27 cellular contexts compared by ENCODE assay signal in the genomic region with DNA sequence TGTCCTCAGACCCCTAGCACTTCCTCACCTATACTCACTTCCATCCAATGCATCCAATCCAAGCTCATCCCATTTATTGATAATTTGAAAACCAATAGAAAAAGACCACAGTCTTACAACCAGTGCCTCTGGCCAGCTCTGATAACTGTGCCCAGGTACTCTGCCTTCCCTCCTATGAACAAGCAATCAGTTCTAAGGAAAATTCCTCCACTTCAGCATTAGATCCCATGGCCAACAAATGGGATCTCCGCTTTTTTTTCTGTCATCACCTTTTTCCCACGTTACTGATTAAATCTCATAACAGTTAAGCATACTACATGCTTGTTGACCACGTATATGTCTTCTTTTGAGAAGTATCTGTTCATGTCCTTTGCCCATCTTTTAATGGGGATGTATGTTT.
"Had no signal": no experiment of that assay in that cellular context is flagged by ENCODE, and none has a peak within 500 bp of the region (broad histone marks: within the 10 kb centered on the region; RNA-seq: fewer than 3 reads in every experiment).

No MANE protein-coding gene starts in this region.

- H3K4me3 Mint-ChIP-seq: stimulated activated effector memory CD8-positive, alpha-beta T cell treated with anti-CD3 and anti-CD28 coated beads, Interleukin-12 subunit alpha, Interleukin-12 subunit beta, amount 100 ng/mL, for 72 hours; stimulated activated memory B cell treated with anti-CD40 and anti-IgM and Interleukin-4, amounts not matched to agents 10 μg/mL and 1 μg/mL and 100 μg/mL, for 72 hours; stimulated activated naive B cell treated with anti-CD40 and anti-IgM and Interleukin-4, amounts not matched to agents 10 μg/mL and 1 μg/mL and 100 μg/mL, for 72 hours; stimulated activated naive CD8-positive, alpha-beta T cell treated with anti-CD3 and anti-CD28 coated beads, Interleukin-15, amount 100 ng/mL, for 72 hours; stimulated activated naive CD8-positive, alpha-beta T cell treated with anti-CD3 and anti-CD28 coated beads, Interleukin-15, Interleukin-2, amounts not matched to agents 100 ng/mL and 50 ng/mL, for 24 hours; type B pancreatic cell had no signal

- H3K9me3 Mint-ChIP-seq: stimulated activated effector memory CD8-positive, alpha-beta T cell treated with anti-CD3 and anti-CD28 coated beads, Interleukin-12 subunit alpha, Interleukin-12 subunit beta, amount 100 ng/mL, for 72 hours; stimulated activated memory B cell treated with anti-CD40 and anti-IgM and Interleukin-4, amounts not matched to agents 10 μg/mL and 1 μg/mL and 100 μg/mL, for 72 hours; stimulated activated naive B cell treated with anti-CD40 and anti-IgM and Interleukin-4, amounts not matched to agents 10 μg/mL and 1 μg/mL and 100 μg/mL, for 72 hours; stimulated activated naive CD8-positive, alpha-beta T cell treated with anti-CD3 and anti-CD28 coated beads, Interleukin-15, amount 100 ng/mL, for 72 hours; stimulated activated naive CD8-positive, alpha-beta T cell treated with anti-CD3 and anti-CD28 coated beads, Interleukin-15, Interleukin-2, amounts not matched to agents 100 ng/mL and 50 ng/mL, for 24 hours; type B pancreatic cell had no signal

- H3K27me3 Mint-ChIP-seq: stimulated activated naive CD8-positive, alpha-beta T cell treated with anti-CD3 and anti-CD28 coated beads, Interleukin-15, amount 100 ng/mL, for 72 hours; stimulated activated naive CD8-positive, alpha-beta T cell treated with anti-CD3 and anti-CD28 coated beads, Interleukin-15, Interleukin-2, amounts not matched to agents 100 ng/mL and 50 ng/mL, for 24 hours had no signal

- H3K27ac Mint-ChIP-seq: stimulated activated effector memory CD8-positive, alpha-beta T cell treated with anti-CD3 and anti-CD28 coated beads, Interleukin-12 subunit alpha, Interleukin-12 subunit beta, amount 100 ng/mL, for 72 hours; stimulated activated memory B cell treated with anti-CD40 and anti-IgM and Interleukin-4, amounts not matched to agents 10 μg/mL and 1 μg/mL and 100 μg/mL, for 72 hours; stimulated activated naive B cell treated with anti-CD40 and anti-IgM and Interleukin-4, amounts not matched to agents 10 μg/mL and 1 μg/mL and 100 μg/mL, for 72 hours; stimulated activated naive CD8-positive, alpha-beta T cell treated with anti-CD3 and anti-CD28 coated beads, Interleukin-15, amount 100 ng/mL, for 72 hours; stimulated activated naive CD8-positive, alpha-beta T cell treated with anti-CD3 and anti-CD28 coated beads, Interleukin-15, Interleukin-2, amounts not matched to agents 100 ng/mL and 50 ng/mL, for 24 hours; type B pancreatic cell had no signal

- H3K4me1 Mint-ChIP-seq: stimulated activated memory B cell treated with anti-CD40 and anti-IgM and Interleukin-4, amounts not matched to agents 10 μg/mL and 1 μg/mL and 100 μg/mL, for 72 hours had no signal

- H3K4me3 ChIP-seq: stomach, suprapubic skin, testis, thoracic aorta, thyroid gland, tibial artery, tibial nerve, transverse colon, upper lobe of left lung, upper lobe of right lung, uterus, vagina had no signal

- H3K36me3 ChIP-seq: stomach, suprapubic skin, thoracic aorta, thyroid gland, tibial artery, tibial nerve, transverse colon, upper lobe of left lung, upper lobe of right lung, uterus, vagina had no signal

- H3K27me3 ChIP-seq: stomach, suprapubic skin, testis, thyroid gland, tibial artery, tibial nerve, transverse colon, upper lobe of left lung, upper lobe of right lung, uterus, vagina had no signal

- DNase-seq: stimulated activated CD4-positive, alpha-beta T cell treated with anti-CD3 and anti-CD28 coated beads, Interleukin-2, amount 100 ng/mL, for 48 hours; stimulated activated CD4-positive, alpha-beta T cell treated with anti-CD3 and anti-CD28 coated beads, Interleukin-4, amount 100 ng/mL, for 1 hour; stimulated activated CD4-positive, alpha-beta T cell treated with anti-CD3 and anti-CD28 coated beads, Interleukin-4, amount 100 ng/mL, for 24 hours; stimulated activated CD4-positive, alpha-beta T cell treated with anti-CD3 and anti-CD28 coated beads, Interleukin-4, amount 100 ng/mL, for 4 hours; stimulated activated CD8-positive, alpha-beta memory T cell treated with anti-CD3 and anti-CD28 coated beads, Interleukin-4, amount 100 ng/mL, for 48 hours; stimulated activated naive B cell treated with anti-CD40 and anti-IgM and Interleukin-4, amounts not matched to agents 10 μg/mL and 1 μg/mL and 100 μg/mL, for 72 hours; stimulated activated naive CD4-positive, alpha-beta T cell; stimulated activated naive CD4-positive, alpha-beta T cell treated with Interleukin-2 at 50 U/mL for 16 hours; stimulated activated naive CD8-positive, alpha-beta T cell treated with anti-CD3 and anti-CD28 coated beads, Interleukin-15, amount 100 ng/mL, for 72 hours; stimulated activated naive CD8-positive, alpha-beta T cell treated with anti-CD3 and anti-CD28 coated beads, Interleukin-15, Interleukin-2, amounts not matched to agents 100 U/mL and 50 U/mL, for 24 hours; stomach; substantia nigra; testis; thyroid gland; tibial artery; transverse colon; upper lobe of left lung; upper lobe of right lung; uterus had no signal

- H3K4me1 ChIP-seq: tibial artery, transverse colon, upper lobe of left lung, upper lobe of right lung, uterus, vagina had no signal

- H3K36me3 Mint-ChIP-seq: stimulated activated effector memory CD8-positive, alpha-beta T cell treated with anti-CD3 and anti-CD28 coated beads, Interleukin-12 subunit alpha, Interleukin-12 subunit beta, amount 100 ng/mL, for 72 hours; stimulated activated memory B cell treated with anti-CD40 and anti-IgM and Interleukin-4, amounts not matched to agents 10 μg/mL and 1 μg/mL and 100 μg/mL, for 72 hours; stimulated activated naive B cell treated with anti-CD40 and anti-IgM and Interleukin-4, amounts not matched to agents 10 μg/mL and 1 μg/mL and 100 μg/mL, for 72 hours; type B pancreatic cell had no signal

- H3K9me3 ChIP-seq: stomach, suprapubic skin, testis, thoracic aorta, thyroid gland, tibial artery, tibial nerve, transverse colon, upper lobe of left lung, upper lobe of right lung, uterus, vagina had no signal

- H3K27ac ChIP-seq: stomach, suprapubic skin, testis, thoracic aorta, thyroid gland, tibial artery, tibial nerve, transverse colon, upper lobe of left lung, upper lobe of right lung, uterus, vagina had no signal
